11 cellular contexts compared by ENCODE assay signal in the genomic region with DNA sequence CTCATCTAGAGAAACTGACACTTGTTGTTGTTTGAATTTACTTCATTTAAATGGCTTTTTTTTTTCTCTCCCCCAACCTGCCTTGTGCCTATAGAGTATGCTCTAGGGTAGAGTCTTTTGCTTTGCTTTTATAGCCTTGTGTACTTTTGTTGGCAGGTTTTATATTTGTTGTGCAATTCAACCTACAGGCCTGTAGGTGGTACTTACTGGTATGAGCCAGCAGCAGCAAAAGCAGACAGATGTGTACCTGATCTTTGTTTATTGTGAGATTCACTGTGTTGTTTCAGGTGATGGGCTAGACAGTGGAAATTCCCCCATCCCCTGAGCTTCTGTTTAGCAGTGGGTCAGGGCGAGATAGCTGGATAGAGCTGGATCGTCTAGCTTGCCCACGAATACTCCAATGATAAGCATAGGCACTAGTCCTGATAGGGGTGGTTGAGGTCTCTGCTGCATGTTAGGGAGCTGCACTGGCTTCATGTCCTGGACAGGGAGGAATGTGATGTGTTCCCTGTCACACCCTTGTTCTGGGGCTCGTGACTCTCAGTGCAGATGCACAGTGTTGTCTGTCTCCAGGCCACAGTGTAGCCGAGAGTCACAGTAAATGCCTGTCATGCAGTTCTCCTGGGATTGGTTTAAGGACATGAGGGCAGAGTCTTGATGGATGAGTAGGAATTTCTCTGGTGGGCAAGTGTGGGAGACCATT. TPM values are rescaled to one million over a fixed set of nuclear protein-coding genes. Genes with fewer than 3 reads are reported as not detected.
DNase-seq lines count a peak whose midpoint lies in the region; ATAC-seq, FAIRE-seq and TF ChIP-seq lines count a peak whose summit lies in the region.
"Had no signal": no experiment of that assay in that cellular context is flagged by ENCODE, and none has a peak within 500 bp of the region (broad histone marks: within the 10 kb centered on the region; RNA-seq: fewer than 3 reads in every experiment).

No MANE protein-coding gene starts in this region.

- no peak for TF ChIP-seq EP300 in SK-N-SH (IDR thresholded peaks at IDR 0.05; ENCODE audit: borderline replicate concordance in 1 of 2, low read depth in 1 of 2, low read length in 1 of 2)

- TF ChIP-seq POLR2A in H54 (IDR thresholded peaks at IDR 0.05; ENCODE audit: low read depth, low read length) = no peak
- no peak for TF ChIP-seq POLR2A in vagina (IDR thresholded peaks at IDR 0.05)

- 83% methylated on average over 2 of the region's 5 CpGs for WGBS in SK-N-SH (ENCODE audit: low lambda C conversion rate)

- peaks cover 0 to 2% of the 10 kb centered on the region in 2 experiments; a peak in 1 of 4 replicates for H3K4me1 ChIP-seq in SK-N-SH (ENCODE audit: control insufficient read depth in 1 of 2, insufficient read depth in 2 of 2, low read depth in 1 of 2, low read length in 1 of 2)
- H3K4me1 ChIP-seq in keratinocyte (ENCODE audit: control insufficient read depth, extremely low read depth, insufficient read depth, low read length) = no peaks in the 10 kb centered on the region
- no peaks in the 10 kb centered on the region for H3K4me1 ChIP-seq in vagina

- H4K20me1 ChIP-seq in SK-N-SH (ENCODE audit: insufficient read depth) (0 out of 2 replicates have a peak, but pooled peaks cover 12% of the 10 kb centered on the region), keratinocyte (ENCODE audit: control insufficient read depth, extremely low read depth, insufficient read depth, low read length) (peaks cover 19% of the 10 kb centered on the region)

- H3K4me3 ChIP-seq in BJ (ENCODE audit: low read depth, low read length) (no peak overlapping the region), SK-N-SH (ENCODE audit: low read depth in 2 of 2, low read length in 1 of 2) (no peak overlapping the region), keratinocyte (ENCODE audit: control insufficient read depth in 2 of 3, extremely low read depth in 1 of 3, insufficient read depth in 2 of 3, low read depth in 1 of 3, low read length in 3 of 3) (no peak overlapping the region), vagina (no peak overlapping the region)
- H3K4me3 ChIP-seq: esophagus muscularis mucosa had no signal

- intact Hi-C loops in vagina (cut with DNase I) = no loop called here

- CTCF ChIA-PET in BJ (lab: Yijun Ruan, JAX) = interaction anchor here (0.7 kb wide), 1 partner anchor 44 kb away, joined by 4 read pairs; no protein-coding TSS in a partner anchor
- CTCF ChIA-PET in SK-N-SH (lab: Yijun Ruan, JAX) = interaction anchor here (1.1 to 1.3 kb wide), 2 partner anchors 10 to 16 kb away, joined by 4 read pairs; no protein-coding TSS in a partner anchor

- H2AFZ ChIP-seq in SK-N-SH (ENCODE audit: low read depth) (no peak overlapping the region), keratinocyte (ENCODE audit: control insufficient read depth, low read length) (no peak overlapping the region)

- FAIRE-seq in H54 (lab: Jason Lieb, UNC) (peak; percentile 93), keratinocyte (lab: Jason Lieb, UNC) (peak; percentile 64)

- no peaks in the 10 kb centered on the region for H3K9me2 ChIP-seq in SK-N-SH

- dilution Hi-C loops in keratinocyte (cut with MboI; ENCODE audit: extremely low pct_ligation_motif_present, low sequenced_read_pairs) = no loop called here

- H3K27ac ChIP-seq in SK-N-SH (ENCODE audit: low read depth in 2 of 2, low read length in 1 of 2) (no peak overlapping the region), keratinocyte (ENCODE audit: control insufficient read depth, insufficient read depth, low read length) (no peak overlapping the region), vagina (no peak overlapping the region)
- H3K27ac ChIP-seq: esophagus muscularis mucosa had no signal

- peaks cover 3% of the 10 kb centered on the region for H3K9me1 ChIP-seq in keratinocyte (ENCODE audit: control insufficient read depth, extremely low read depth, insufficient read depth, low read length)

- POLR2A ChIA-PET in BJ (lab: Charles Lee) = no interaction called here
- POLR2A ChIA-PET in SK-N-SH (lab: Yijun Ruan, JAX) = no interaction called here

- peaks cover 57% of the 10 kb centered on the region; the same call in 1 of the 2 replicates for H3K79me2 ChIP-seq in SK-N-SH (ENCODE audit: insufficient read depth)
- H3K79me2 ChIP-seq in keratinocyte (ENCODE audit: control insufficient read depth, insufficient read depth, low read length) = peaks cover 54% of the 10 kb centered on the region

- H3K9me3 ChIP-seq in SK-N-SH (no peaks in the 10 kb centered on the region), keratinocyte (ENCODE audit: control insufficient read depth, low read depth, low read length) (no peaks in the 10 kb centered on the region), vagina (no peaks in the 10 kb centered on the region)

- no peak for TF ChIP-seq RAD21 in SK-N-SH (IDR thresholded peaks at IDR 0.05; ENCODE audit: low read length)

- H3F3A ChIP-seq in SK-N-SH (replicated peaks; ENCODE audit: insufficient read depth) = no peaks in the 10 kb centered on the region

- no peak overlapping the region for H3K4me2 ChIP-seq in SK-N-SH
- no peak overlapping the region for H3K4me2 ChIP-seq in keratinocyte (ENCODE audit: control insufficient read depth, extremely low read depth, insufficient read depth, low read depth, low read length)

- H3K27me3 ChIP-seq in BJ (ENCODE audit: control insufficient read depth, insufficient read depth, low read length) (no peaks in the 10 kb centered on the region), SK-N-SH (ENCODE audit: insufficient read depth) (no peaks in the 10 kb centered on the region), keratinocyte (ENCODE audit: control insufficient read depth, extremely low read depth, insufficient read depth, low read length) (no peaks in the 10 kb centered on the region), vagina (no peaks in the 10 kb centered on the region)
- H3K27me3 ChIP-seq: esophagus muscularis mucosa had no signal

- peak; percentile 30; the same call in 1 of the 2 replicates for TF ChIP-seq CTCF in BJ (IDR thresholded peaks at IDR 0.05; ENCODE audit: insufficient read depth, low read depth, low read length)
- TF ChIP-seq CTCF in SK-N-SH (IDR thresholded peaks at IDR 0.05) = 0 out of 2 replicates have a peak, but pooled peaks have one; percentile 24
- TF ChIP-seq CTCF in keratinocyte (optimal IDR thresholded peaks at IDR 0.05 in 1 of 3, IDR thresholded peaks at IDR 0.05 in 1 of 3, conservative IDR thresholded peaks at IDR 0.05 in 1 of 3; ENCODE audit: extremely low read depth in 1 of 3, insufficient read depth in 2 of 3, low read length in 3 of 3) = peak in 2 of 3 experiments; percentile 31 to 41
- no peak for TF ChIP-seq CTCF in vagina (IDR thresholded peaks at IDR 0.05)

- H3K36me3 ChIP-seq in BJ (ENCODE audit: control insufficient read depth, insufficient read depth, low read length) (no peaks in the 10 kb centered on the region), SK-N-SH (replicated peaks in 1 of 2; ENCODE audit: control insufficient read depth in 1 of 2, insufficient read depth in 2 of 2, low read length in 1 of 2) (no peaks in the 10 kb centered on the region), keratinocyte (ENCODE audit: control insufficient read depth in 2 of 2, extremely low read depth in 1 of 2, insufficient read depth in 2 of 2, low read length in 2 of 2) (no peaks in the 10 kb centered on the region), vagina (no peaks in the 10 kb centered on the region)
- H3K36me3 ChIP-seq: esophagus muscularis mucosa had no signal

- H3K9ac ChIP-seq in SK-N-SH (no peak overlapping the region), keratinocyte (ENCODE audit: control insufficient read depth, extremely low read depth, insufficient read depth, low read length) (no peak overlapping the region)

- no peak for ATAC-seq in GM21786 (IDR thresholded peaks at IDR 0.05; ENCODE audit: unreplicated experiment)

- no peak for DNase-seq in BJ (ENCODE audit: low read depth)
- DNase-seq in H54 (ENCODE audit: insufficient read length, low spot score) = no peak
- DNase-seq in SK-N-SH = no peak
- no peak for DNase-seq in keratinocyte (ENCODE audit: low read depth, low spot score)
- DNase-seq in vagina (ENCODE audit: extremely low spot score in 2 of 2) = no peak
- no peak for DNase-seq in stimulated activated CD4-positive, alpha-beta T cell treated with anti-CD3 and anti-CD28 coated beads, Interleukin-4, amount 100 ng/mL, for 1 hour
- DNase-seq in activated effector memory CD4-positive, alpha-beta T cell treated with anti-CD3 and anti-CD28 coated beads, Interleukin-2, amount 50 U/mL, for 16 hours = no peak
- DNase-seq: activated T-cell treated with anti-CD3 and anti-CD28 coated beads, Interleukin-2, amount 50 U/mL, for 48 hours; GF-D8 had no signal

RNA-seq across cellular contexts. Expression of a gene that starts 21.3 kb away (rescaled TPM):
- polyA plus RNA-seq in BJ (2011; rRNA removed) (10.6 and 19.9 TPM in 2 replicates), SK-N-SH (2012; rRNA removed) (5.8 and 8.2 TPM in 2 replicates), keratinocyte (11.5 to 26.4 TPM (median 23.8 TPM) in 3 replicates)
- polyA minus RNA-seq in BJ (2011; rRNA and poly(A)+ RNA removed) = 18.7 and 19.4 TPM in 2 replicates
- 8.7 and 9.4 TPM in 2 replicates for polyA plus RNA-seq in SK-N-SH (2012; cell fraction: cytosol; rRNA removed)
- 2.3 and 5.1 TPM in 2 replicates for polyA plus RNA-seq in SK-N-SH (2012; cell fraction: nucleus; rRNA removed)
- polyA plus RNA-seq in keratinocyte (2011; ENCODE audit: low read depth) = 24.2 TPM
- 6.4 and 12.8 TPM in 2 replicates for polyA plus RNA-seq in keratinocyte (2011; cell fraction: cytosol; rRNA removed)
- 19.9 and 26.5 TPM in 2 replicates for polyA plus RNA-seq in keratinocyte (2011; cell fraction: nucleus; rRNA removed)
- 17.0 and 29.2 TPM in 2 replicates for polyA plus RNA-seq in keratinocyte (2012; ENCODE audit: low replicate concordance)
- 12.7 to 40.5 TPM (median 21.2 TPM) in 3 replicates for polyA minus RNA-seq in keratinocyte
- 15.7 TPM for polyA minus RNA-seq in keratinocyte (2011; cell fraction: cytosol; rRNA and poly(A)+ RNA removed)
- 27.2 and 46.9 TPM in 2 replicates for polyA minus RNA-seq in keratinocyte (2011; cell fraction: nucleus; rRNA and poly(A)+ RNA removed)
- total RNA-seq in vagina = 33.1 TPM

RNA-seq across cellular contexts. Expression of a gene that starts 53.7 kb away (rescaled TPM):
- polyA plus RNA-seq in BJ (2011; rRNA removed) (11.4 and 15.7 TPM in 2 replicates), SK-N-SH (2012; rRNA removed) (15.0 and 15.2 TPM in 2 replicates), keratinocyte (0.88 to 1.4 TPM (median 1.3 TPM) in 3 replicates)
- polyA minus RNA-seq in BJ (2011; rRNA and poly(A)+ RNA removed) = 13.8 and 15.5 TPM in 2 replicates
- polyA plus RNA-seq in SK-N-SH (2012; cell fraction: cytosol; rRNA removed) = 13.9 and 16.3 TPM in 2 replicates
- 31.3 and 43.5 TPM in 2 replicates for polyA plus RNA-seq in SK-N-SH (2012; cell fraction: nucleus; rRNA removed)
- 0.74 TPM for polyA plus RNA-seq in keratinocyte (2011; ENCODE audit: low read depth)
- polyA plus RNA-seq in keratinocyte (2011; cell fraction: cytosol; rRNA removed) = 0.97 and 1.7 TPM in 2 replicates
- polyA plus RNA-seq in keratinocyte (2011; cell fraction: nucleus; rRNA removed) = 1.8 TPM in 2 replicates
- polyA plus RNA-seq in keratinocyte (2012; ENCODE audit: low replicate concordance) = 0.32 and 1.4 TPM in 2 replicates
- polyA minus RNA-seq in keratinocyte = 0.46 to 1.2 TPM (median 1.0 TPM) in 3 replicates
- 2.5 TPM for polyA minus RNA-seq in keratinocyte (2011; cell fraction: cytosol; rRNA and poly(A)+ RNA removed)
- 1.6 and 2.1 TPM in 2 replicates for polyA minus RNA-seq in keratinocyte (2011; cell fraction: nucleus; rRNA and poly(A)+ RNA removed)
- total RNA-seq in vagina = 30.0 TPM

Comparison
In these comparisons a context has a peak if more than half of its experiments do, and no peak if none do; other contexts are left out.
1. CTCF ChIP-seq: peak in BJ (single experiment), SK-N-SH (single experiment) and keratinocyte (2 of 3); none in vagina (0 of 3).